Comparison of ENCODE assay signal across 15 cellular contexts in the genomic region with DNA sequence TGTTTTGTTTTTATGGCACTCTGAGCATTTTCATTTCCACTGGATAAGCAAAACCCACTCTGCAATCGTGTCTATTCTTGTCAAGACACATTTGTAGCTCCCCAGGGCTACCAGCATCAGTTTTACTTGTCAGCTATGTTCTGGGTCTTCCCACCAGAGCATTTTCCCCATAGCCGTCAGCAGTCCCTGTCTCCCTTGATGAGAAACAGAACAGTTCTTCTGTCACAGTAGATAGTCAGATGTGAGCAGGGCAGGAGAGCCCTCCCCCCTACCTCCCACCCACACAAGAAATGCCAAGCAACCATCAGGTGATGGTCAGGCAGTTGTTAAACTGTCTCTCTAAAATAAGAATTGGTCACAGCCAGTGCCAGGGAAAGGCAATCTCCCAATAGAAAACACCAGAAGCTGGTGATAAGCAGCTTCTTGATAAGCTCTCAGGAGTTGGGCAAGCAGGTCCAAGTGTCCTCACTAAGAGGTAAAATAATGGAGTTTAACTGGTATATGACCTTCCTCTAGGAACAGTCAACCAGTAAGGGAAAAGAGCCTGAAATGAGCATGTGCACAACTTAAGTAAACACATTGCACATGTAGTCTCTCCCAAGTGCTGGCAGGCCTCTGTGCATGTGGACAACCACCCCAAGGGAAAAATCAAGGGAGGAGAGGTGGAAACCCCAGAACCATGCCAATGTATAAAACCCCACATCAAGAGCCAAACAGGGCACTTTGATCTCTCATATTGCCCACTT.
DNase-seq lines count a peak whose midpoint lies in the region; ATAC-seq and TF ChIP-seq lines count a peak whose summit lies in the region.
"Had no signal": no experiment of that assay in that cellular context is flagged by ENCODE, and none has a peak within 500 bp of the region (broad histone marks: within the 10 kb centered on the region; RNA-seq: fewer than 3 reads in every experiment).

No MANE protein-coding gene starts in this region.

- in situ Hi-C loops in gastrocnemius medialis (cut with MboI; ENCODE audit: low sequenced_read_pairs in 4 of 4): no loop called here

- no peaks in the 10 kb centered on the region for H3K27me3 ChIP-seq in right cardiac atrium (ENCODE audit: control insufficient read depth, insufficient read depth)
- H3K27me3 ChIP-seq in gastrocnemius medialis: peaks cover 0 to 2% (median 0%) of the 10 kb centered on the region in 3 donors
- H3K27me3 ChIP-seq: SJSA1 had no signal

- no peaks in the 10 kb centered on the region for H3K9me3 ChIP-seq in right cardiac atrium (ENCODE audit: control insufficient read depth, low read length)
- no peaks in the 10 kb centered on the region for H3K9me3 ChIP-seq in gastrocnemius medialis
- H3K9me3 ChIP-seq: psoas muscle had no signal

- H3K36me3 ChIP-seq in gastrocnemius medialis: no peaks in the 10 kb centered on the region
- H3K36me3 ChIP-seq: SJSA1 had no signal

- no peak for TF ChIP-seq CTCF in gastrocnemius medialis (IDR thresholded peaks at IDR 0.05 in 4 of 5, conservative IDR thresholded peaks at IDR 0.05 in 1 of 5)

- 37% methylated on average over 2 of the region's 2 CpGs for WGBS in right cardiac atrium

- H3K4me1 ChIP-seq in right cardiac atrium (ENCODE audit: control insufficient read depth, insufficient read depth, low read length) (no peaks in the 10 kb centered on the region), gastrocnemius medialis (no peaks in the 10 kb centered on the region)
- H3K4me1 ChIP-seq: psoas muscle, SJSA1 had no signal

- peak in 1 of 3 donors; percentile 28 for DNase-seq in right cardiac atrium
- no peak for DNase-seq in activated CD4-positive, alpha-beta T cell treated with anti-CD3 and anti-CD28 coated beads for 4 hours
- no peak for DNase-seq in gastrocnemius medialis
- DNase-seq: AML-193; NCI-H2171 treated with DMSO at 0.1 percent for 48 hours; psoas muscle; stimulated activated CD4-positive, alpha-beta T cell treated with anti-CD3 and anti-CD28 coated beads, Interleukin-15, amount 100 ng/mL, for 24 hours; substantia nigra had no signal

- no peak overlapping the region for H3K27ac ChIP-seq in right cardiac atrium (ENCODE audit: low read length)
- no peak overlapping the region for H3K27ac ChIP-seq in gastrocnemius medialis
- H3K27ac ChIP-seq: psoas muscle, SJSA1 had no signal

- intact Hi-C loops in right cardiac atrium (cut with DNase I): no loop called here
- intact Hi-C loops in gastrocnemius medialis (cut with DNase I; ENCODE audit: low total_unique reads): no loop called here

- H3K4me3 ChIP-seq in right cardiac atrium (ENCODE audit: low read length) (no peak overlapping the region), gastrocnemius medialis (no peak overlapping the region)
- H3K4me3 ChIP-seq: psoas muscle, SJSA1 had no signal

- TF ChIP-seq POLR2A in gastrocnemius medialis (IDR thresholded peaks at IDR 0.05): no peak

- ATAC-seq in GM18502 (IDR thresholded peaks at IDR 0.05; ENCODE audit: poor library complexity, unreplicated experiment) (peak; percentile 32), GM21526 (IDR thresholded peaks at IDR 0.05; ENCODE audit: low FRiP score, unreplicated experiment) (peak; percentile 37), HG03175 (IDR thresholded peaks at IDR 0.05; ENCODE audit: unreplicated experiment) (peak; percentile 24), right cardiac atrium (peak; percentile 28 to 76), HG02763 (IDR thresholded peaks at IDR 0.05; ENCODE audit: unreplicated experiment) (no peak), HG02973 (IDR thresholded peaks at IDR 0.05; ENCODE audit: unreplicated experiment) (no peak), gastrocnemius medialis (no peak)
- ATAC-seq: esophagus mucosa, psoas muscle had no signal

Comparison
In these comparisons a context has a peak if more than half of its experiments do, and no peak if none do; other contexts are left out.
1. ATAC-seq: peak in GM18502 (single experiment), GM21526 (single experiment), HG03175 (single experiment) and right cardiac atrium (2 of 2); none in HG02763 (single experiment), HG02973 (single experiment) and gastrocnemius medialis (0 of 2).